8 cellular contexts compared by ENCODE assay signal in the genomic region with DNA sequence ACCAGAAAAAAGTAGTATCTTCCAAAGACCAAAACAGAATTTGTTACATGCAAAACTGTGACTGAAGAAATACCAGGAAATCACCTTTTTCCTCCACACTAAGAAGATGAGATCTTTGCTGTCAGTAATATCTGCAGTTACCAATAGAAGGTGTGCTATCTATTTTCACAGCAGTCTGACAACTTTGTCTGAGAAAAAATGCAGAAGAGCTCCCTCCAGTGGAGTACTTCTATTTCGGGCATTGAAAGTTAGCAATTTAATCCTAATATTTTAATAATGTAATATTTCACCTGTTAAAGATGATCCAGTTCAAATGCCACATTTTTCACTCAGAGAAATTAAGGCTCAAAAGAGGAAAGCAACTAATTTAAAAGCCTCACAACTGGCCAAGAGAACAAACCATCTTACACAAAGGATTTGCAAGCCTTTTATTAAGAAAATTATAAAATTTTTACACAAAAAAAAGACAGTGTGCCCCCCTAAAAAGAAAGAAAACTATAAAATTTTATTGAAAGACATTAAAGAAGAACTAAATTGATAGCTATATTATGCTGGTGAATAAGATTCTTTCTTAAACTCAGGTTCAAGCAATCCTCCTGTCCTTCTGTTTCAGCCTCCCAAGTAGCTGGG. TPM values are rescaled to one million over a fixed set of nuclear protein-coding genes. Genes with fewer than 3 reads are reported as not detected.
A peak's percentile ranks its signal among the peaks of the same experiment; 100 is the strongest.
DNase-seq lines count a peak whose midpoint lies in the region; ATAC-seq and TF ChIP-seq lines count a peak whose summit lies in the region.

No MANE protein-coding gene starts in this region.

- intact Hi-C loops in right lobe of liver (cut with DNase I) (no loop called here), Right ventricle myocardium inferior (cut with DNase I) (no loop called here)

- no peak overlapping the region for H3K9ac ChIP-seq in adipocyte (ENCODE audit: low read length)

- peak; percentile 55 to 65 (median 58) for TF ChIP-seq CTCF in right lobe of liver (IDR thresholded peaks at IDR 0.05)

- H3K36me3 ChIP-seq in adipocyte (ENCODE audit: control insufficient read depth, insufficient read depth, low read length, severe bottlenecking) (no peaks in the 10 kb centered on the region), right lobe of liver (no peaks in the 10 kb centered on the region)

- TF ChIP-seq POLR2A in right lobe of liver (IDR thresholded peaks at IDR 0.05): no peak

- peak; percentile 42 for TF ChIP-seq RAD21 in Ishikawa (IDR thresholded peaks at IDR 0.05; ENCODE audit: low read depth)

- H3K27me3 ChIP-seq in adipocyte (replicated peaks; ENCODE audit: control insufficient read depth, insufficient read depth, low read length) (no peaks in the 10 kb centered on the region), right lobe of liver (no peaks in the 10 kb centered on the region)

- 6% methylated on average over 1 of the region's 1 CpG for WGBS in right lobe of liver (ENCODE audit: insufficient coverage, low coverage, low lambda C conversion rate, missing lambda C conversion rate)

- H3K9me3 ChIP-seq in adipocyte (ENCODE audit: control insufficient read depth, low read length) (no peaks in the 10 kb centered on the region), right lobe of liver (no peaks in the 10 kb centered on the region)

- DNase-seq in DMS53 treated with DMSO at 0.1 percent for 48 hours (lab: John Stamatoyannopoulos, UW; ENCODE audit: unreplicated experiment) (peak; percentile 67), adipocyte (ENCODE audit: low read depth) (peak; percentile 71), right lobe of liver (no peak), Right ventricle myocardium inferior (ENCODE audit: missing footprints) (no peak), NCI-H187 (lab: John Stamatoyannopoulos, UW) (no peak)

- TF ChIP-seq EP300 in Ishikawa (IDR thresholded peaks at IDR 0.05; ENCODE audit: borderline replicate concordance): no peak

- ATAC-seq in GM19455 (IDR thresholded peaks at IDR 0.05; ENCODE audit: unreplicated experiment): peak; percentile 69
- ATAC-seq in right lobe of liver: peak; percentile 51 to 79 (median 66)
- ATAC-seq in HG03521 (IDR thresholded peaks at IDR 0.05; ENCODE audit: unreplicated experiment): no peak
- ATAC-seq in Right ventricle myocardium inferior: no peak

- H3K27ac ChIP-seq in right lobe of liver: no peak overlapping the region

- H3K4me1 ChIP-seq in adipocyte (ENCODE audit: control insufficient read depth, insufficient read depth, low read length) (peaks cover 13% of the 10 kb centered on the region), right lobe of liver (no peaks in the 10 kb centered on the region)

- H3K4me3 ChIP-seq in adipocyte (ENCODE audit: low read length): no peak overlapping the region
- H3K4me3 ChIP-seq in right lobe of liver: no peak overlapping the region

TF ChIP-seq in Ishikawa, 13 proteins besides CTCF, POLR2A, EP300 and RAD21:
- TF ChIP-seq, protein P1, sequence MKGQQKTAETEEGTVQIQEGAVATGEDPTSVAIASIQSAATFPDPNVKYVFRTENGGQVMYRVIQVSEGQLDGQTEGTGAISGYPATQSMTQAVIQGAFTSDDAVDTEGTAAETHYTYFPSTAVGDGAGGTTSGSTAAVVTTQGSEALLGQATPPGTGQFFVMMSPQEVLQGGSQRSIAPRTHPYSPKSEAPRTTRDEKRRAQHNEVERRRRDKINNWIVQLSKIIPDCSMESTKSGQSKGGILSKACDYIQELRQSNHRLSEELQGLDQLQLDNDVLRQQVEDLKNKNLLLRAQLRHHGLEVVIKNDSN (IDR thresholded peaks at IDR 0.05): no peak
- no peak for TF ChIP-seq NFIC (IDR thresholded peaks at IDR 0.05)
- TF ChIP-seq TCF12 (IDR thresholded peaks at IDR 0.05; ENCODE audit: low read depth): no peak
- no peak for TF ChIP-seq TEAD4 (IDR thresholded peaks at IDR 0.05)
- no peak for TF ChIP-seq FOXM1 (IDR thresholded peaks at IDR 0.05; ENCODE audit: borderline replicate concordance, low read depth)
- TF ChIP-seq YY1 (IDR thresholded peaks at IDR 0.05; ENCODE audit: low read depth): no peak

RNA-seq across cellular contexts. Expression of a gene that starts 50.6 kb away (rescaled TPM):
- total RNA-seq in right lobe of liver (under 1 TPM in 5 of 6 experiments, not detected in 1; 0.15 to 0.98 (median 0.47) TPM), Right ventricle myocardium inferior (0.22 TPM)

Comparison
In these comparisons a context has a peak if more than half of its experiments do, and no peak if none do; other contexts are left out.
1. DNase-seq: peak in DMS53 treated with DMSO at 0.1 percent for 48 hours (single experiment) and adipocyte (single experiment); none in right lobe of liver (0 of 3), Right ventricle myocardium inferior (single experiment) and NCI-H187 (0 of 2).
2. ATAC-seq: peak in GM19455 (single experiment) and right lobe of liver (4 of 4); none in HG03521 (single experiment) and Right ventricle myocardium inferior (single experiment).